In genomic region chr21:33238146-33238545, GRCh38 we compare ENCODE assay signal across 10 cellular contexts. TPM values are rescaled to one million over a fixed set of nuclear protein-coding genes. Genes with fewer than 3 reads are reported as not detected.
DNase-seq lines count a peak whose midpoint lies in the region; ATAC-seq and TF ChIP-seq lines count a peak whose summit lies in the region.
"Had no signal": no experiment of that assay in that cellular context is flagged by ENCODE, and none has a peak within 500 bp of the region (broad histone marks: within the 10 kb centered on the region; RNA-seq: fewer than 3 reads in every experiment).

No MANE protein-coding gene starts in this region.

- intact Hi-C loops in natural killer cell (cut with micrococcal nuclease) (loop anchor here (2.0 to 5.0 kb wide), 3 partner anchors 23 to 84 kb away; partner anchors contain the start of gene IFNAR1), psoas muscle (cut with DNase I) (no loop called here)

- 77 to 88% (median 84%) methylated on average over 4 of the region's 4 CpGs for WGBS in psoas muscle, 3 donors

- peak overlapping the region; percentile 34; the same call in 1 of the 2 replicates for H3K27ac Mint-ChIP-seq in HFFc6
- H3K27ac Mint-ChIP-seq in natural killer cell, result peak overlapping the region; percentile 91 to 97

- H3K27ac ChIP-seq in psoas muscle, result no peak overlapping the region
- H3K27ac ChIP-seq: parathyroid adenoma, SJSA1 had no signal

- H3K9me3 ChIP-seq in psoas muscle, result no peaks in the 10 kb centered on the region
- H3K9me3 ChIP-seq: SJSA1 had no signal

- DNase-seq in HFFc6 (no peak), NAMALWA (ENCODE audit: low spot score) (peak; percentile 30), natural killer cell (no peak), NCI-H1436 (lab: John Stamatoyannopoulos, UW) (no peak), GM13977 (ENCODE audit: low spot score) (no peak), psoas muscle (no peak), NCI-H82 treated with DMSO at 0.1 percent for 48 hours (lab: John Stamatoyannopoulos, UW; ENCODE audit: unreplicated experiment) (no peak)

- no peak overlapping the region; the same call in 1 of the 2 replicates for H3K4me3 Mint-ChIP-seq in HFFc6
- H3K4me3 Mint-ChIP-seq in natural killer cell, result peak overlapping the region; percentile 85

- H3K4me1 ChIP-seq in psoas muscle, result peaks cover 8% of the 10 kb centered on the region
- H3K4me1 ChIP-seq: parathyroid adenoma had no signal

- H3K27me3 Mint-ChIP-seq in HFFc6 (ENCODE audit: insufficient read depth) (peaks cover 3% of the 10 kb centered on the region), natural killer cell (ENCODE audit: low read depth in 2 of 2) (no peaks in the 10 kb centered on the region)

- H3K36me3 Mint-ChIP-seq in HFFc6 (ENCODE audit: low read depth), result no peaks in the 10 kb centered on the region
- H3K36me3 Mint-ChIP-seq in natural killer cell, result peaks cover 4% of the 10 kb centered on the region

- H3K4me1 Mint-ChIP-seq in HFFc6 (ENCODE audit: low read depth), result peaks cover 27% of the 10 kb centered on the region
- H3K4me1 Mint-ChIP-seq in natural killer cell, result peaks cover 84 to 86% of the 10 kb centered on the region in 2 donors

- in situ Hi-C loops in GM13977 (cut with MboI; ENCODE audit: low pct_unique_long_range_greater_than_20kb, low sequenced_read_pairs, unreplicated experiment), result no loop called here

- H3K27me3 ChIP-seq in psoas muscle (ENCODE audit: insufficient read depth in 3 of 3, low read length in 2 of 3), result no peaks in the 10 kb centered on the region
- H3K27me3 ChIP-seq: SJSA1 had no signal

- no peak overlapping the region for H3K4me3 ChIP-seq in psoas muscle
- H3K4me3 ChIP-seq: SJSA1 had no signal

- ATAC-seq in GM18519 (IDR thresholded peaks at IDR 0.05; ENCODE audit: low FRiP score, unreplicated experiment) (peak; percentile 11), natural killer cell (peak in 2 of 3 donors; percentile 4 to 11), psoas muscle (no peak)

- TF ChIP-seq CTCF in HFFc6 (IDR thresholded peaks at IDR 0.05) (no peak), natural killer cell (IDR thresholded peaks at IDR 0.05) (no peak), GM13977 (IDR thresholded peaks at IDR 0.05; ENCODE audit: extremely low read depth, insufficient read depth, missing control alignments) (no peak), psoas muscle (IDR thresholded peaks at IDR 0.05) (no peak)

- H3K9me3 Mint-ChIP-seq in HFFc6, result no peaks in the 10 kb centered on the region
- H3K9me3 Mint-ChIP-seq in natural killer cell, result no peaks in the 10 kb centered on the region

- peaks cover 0 to 2% of the 10 kb centered on the region in 2 donors for H3K36me3 ChIP-seq in psoas muscle (ENCODE audit: insufficient read depth in 1 of 2, low read depth in 1 of 2)
- H3K36me3 ChIP-seq: SJSA1 had no signal

RNA-seq across cellular contexts. Expression of gene IFNAR2, which starts 8.4 kb away (rescaled TPM):
- 10 to 100 TPM in 5 of 6 experiments, 1 to 10 TPM in 1; 8.0 to 14.6 (median 11.0) TPM for total RNA-seq in HFFc6 (2021; fragmentation: NEBNext Ultra II Directional; extraction: Animal tissue kit (Norgen Biotek cat#: 25700))
- total RNA-seq in natural killer cell, result 100 to 1,000 TPM in 1 of 3 donors, 10 to 100 TPM in 2; 65.4 to 105 (median 70.9) TPM
- 10 to 100 TPM in 1 of 4 donors, 1 to 10 TPM in 3; 3.3 to 10.0 (median 6.2) TPM for total RNA-seq in psoas muscle
- polyA plus RNA-seq in psoas muscle, result 1 to 10 TPM; 3.5 to 4.2 (median 3.8) TPM

RNA-seq across cellular contexts. Expression of gene IL10RB, which starts 28.0 kb away (rescaled TPM):
- 10 to 100 TPM; 25.5 to 35.3 (median 29.5) TPM for total RNA-seq in HFFc6 (2021; fragmentation: NEBNext Ultra II Directional; extraction: Animal tissue kit (Norgen Biotek cat#: 25700))
- total RNA-seq in natural killer cell (10 to 100 TPM; 18.4 to 27.8 (median 27.3) TPM), psoas muscle (1 to 10 TPM; 4.4 to 8.1 (median 6.6) TPM)
- polyA plus RNA-seq in psoas muscle, result 1 to 10 TPM; 5.6 to 9.3 (median 8.5) TPM

Comparison
In these comparisons a context has a peak if more than half of its experiments do, and no peak if none do; other contexts are left out.
1. ATAC-seq: peak in GM18519 (single experiment) and natural killer cell (2 of 3); none in psoas muscle (0 of 4).
2. RNA of gene IFNAR2, which starts 8.4 kb away (total RNA-seq): 65.4 to 105 TPM in natural killer cell; 8.0 to 14.6 TPM in HFFc6 and 3.3 to 10.0 TPM in psoas muscle; every median in the first group is over 4 times any median in the second.